In genomic region chr15:60005352-60006202, GRCh38 we compare ENCODE assay signal across 8 cellular contexts. TPM values are rescaled to one million over a fixed set of nuclear protein-coding genes. Genes with fewer than 3 reads are reported as not detected.
DNase-seq lines count a peak whose midpoint lies in the region; ATAC-seq, FAIRE-seq and TF ChIP-seq lines count a peak whose summit lies in the region.

No MANE protein-coding gene starts in this region.

- no peak for FAIRE-seq in RCC 7860 (lab: Jason Lieb, UNC)

- H3K27me3 ChIP-seq in HUES48 (ENCODE audit: control insufficient read depth, insufficient read depth, low read length) (peaks cover 57% of the 10 kb centered on the region), breast epithelium (peaks cover 12 to 100% of the 10 kb centered on the region in 2 donors), muscle layer of duodenum (ENCODE audit: low read depth, low read length) (peaks cover 70% of the 10 kb centered on the region)

- peak overlapping the region; percentile 72 for H3K4me3 ChIP-seq in HUES48 (ENCODE audit: low read depth, low read length)
- H3K4me3 ChIP-seq in breast epithelium = peak overlapping the region; percentile 40 to 66 (median 42)
- peak overlapping the region; percentile 65 to 75 for H3K4me3 ChIP-seq in muscle layer of duodenum (ENCODE audit: low read depth in 1 of 2, low read length in 2 of 2)

- no peak for ATAC-seq in HG03469 (IDR thresholded peaks at IDR 0.05; ENCODE audit: unreplicated experiment)

- no peak overlapping the region; the same call in 1 of the 2 replicates for H3K9ac ChIP-seq in HUES48 (ENCODE audit: low read depth, low read length)

- H3K27ac ChIP-seq in HUES48 (ENCODE audit: low read depth, low read length) (peak overlapping the region; percentile 84), breast epithelium (no peak overlapping the region), muscle layer of duodenum (ENCODE audit: low read length) (no peak overlapping the region)

- no peaks in the 10 kb centered on the region for H3K36me3 ChIP-seq in HUES48 (ENCODE audit: control insufficient read depth, insufficient read depth, low read length)
- no peaks in the 10 kb centered on the region for H3K36me3 ChIP-seq in breast epithelium
- no peaks in the 10 kb centered on the region for H3K36me3 ChIP-seq in muscle layer of duodenum (ENCODE audit: control insufficient read depth in 1 of 2, insufficient read depth in 2 of 2, low read length in 2 of 2)

- intact Hi-C loops in breast epithelium (cut with DNase I; ENCODE audit: low total_unique reads) = no loop called here

- H3K9me3 ChIP-seq in HUES48 (ENCODE audit: control insufficient read depth, insufficient read depth, low read length) = no peaks in the 10 kb centered on the region
- H3K9me3 ChIP-seq in breast epithelium = no peaks in the 10 kb centered on the region
- H3K9me3 ChIP-seq in muscle layer of duodenum (ENCODE audit: control insufficient read depth in 1 of 2, low read length in 2 of 2) = no peaks in the 10 kb centered on the region

- TF ChIP-seq POLR2A in breast epithelium (IDR thresholded peaks at IDR 0.05) = no peak

- no peak for TF ChIP-seq CTCF in breast epithelium (IDR thresholded peaks at IDR 0.05)

- DNase-seq in COLO668 (lab: John Stamatoyannopoulos, UW; ENCODE audit: unreplicated experiment) = peak; percentile 60
- no peak for DNase-seq in breast epithelium (ENCODE audit: low spot score in 2 of 2)
- no peak for DNase-seq in RCC 7860 (ENCODE audit: low spot score)
- no peak for DNase-seq in iPS-NIHi7 (ENCODE audit: extremely low spot score)
- no peak for DNase-seq in GDM1 (lab: John Stamatoyannopoulos, UW)

- H3K4me1 ChIP-seq in HUES48 (ENCODE audit: control insufficient read depth, insufficient read depth, low read length) = peaks cover 60% of the 10 kb centered on the region
- H3K4me1 ChIP-seq in breast epithelium = peaks cover 0 to 14% of the 10 kb centered on the region in 2 donors
- H3K4me1 ChIP-seq in muscle layer of duodenum (ENCODE audit: control insufficient read depth in 1 of 2, insufficient read depth in 2 of 2, low read length in 2 of 2) = peaks cover 0 to 34% of the 10 kb centered on the region in 2 donors

RNA-seq across cellular contexts. Expression of gene FOXB1, which starts 1.5 kb away (rescaled TPM):
- not detected for total RNA-seq in breast epithelium
